Comparison of ENCODE assay signal across 22 cellular contexts in the genomic region with DNA sequence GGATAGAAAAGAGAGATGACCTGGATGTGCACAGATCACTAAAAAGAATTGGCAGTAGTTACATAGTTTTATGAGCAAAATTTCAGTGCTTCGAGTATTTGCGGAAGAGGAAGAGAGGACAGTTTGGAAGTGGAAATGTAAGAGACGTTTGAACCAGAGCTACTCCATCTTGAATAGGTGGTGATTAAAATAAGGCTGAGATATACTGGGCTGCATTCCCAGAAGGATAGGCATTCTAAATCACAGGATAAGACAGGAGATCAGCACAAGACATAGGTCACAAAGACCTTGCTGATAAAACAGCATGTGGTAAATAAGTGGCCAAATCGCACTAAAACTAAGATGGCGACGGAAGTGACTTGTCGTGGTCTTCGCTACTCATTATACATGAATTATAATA.
DNase-seq lines count a peak whose midpoint lies in the region; ATAC-seq, FAIRE-seq and TF ChIP-seq lines count a peak whose summit lies in the region.
"Had no signal": no experiment of that assay in that cellular context is flagged by ENCODE, and none has a peak within 500 bp of the region (broad histone marks: within the 10 kb centered on the region; RNA-seq: fewer than 3 reads in every experiment).

No MANE protein-coding gene starts in this region.

- TF ChIP-seq EP300 in K562 (IDR thresholded peaks at IDR 0.05; ENCODE audit: low read length) = no peak

- TF ChIP-seq CTCF in OCI-LY7 (conservative IDR thresholded peaks at IDR 0.05; ENCODE audit: low read length) (no peak), K562 (IDR thresholded peaks at IDR 0.05 in 2 of 3, conservative IDR thresholded peaks at IDR 0.05 in 1 of 3; ENCODE audit: insufficient read depth in 2 of 3, low read depth in 1 of 3, low read length in 3 of 3) (no peak)

- peak overlapping the region; percentile 60 for H2AFZ ChIP-seq in ACC112 (ENCODE audit: low read length, unreplicated experiment)
- peak overlapping the region; percentile 65 for H2AFZ ChIP-seq in GM23248
- H2AFZ ChIP-seq in OCI-LY7 (ENCODE audit: low read length) = peak overlapping the region; percentile 36; the same call in 1 of the 2 replicates
- H2AFZ ChIP-seq in K562 (ENCODE audit: low read depth, low read length) = peak overlapping the region; percentile 30; the same call in 1 of the 2 replicates

- ATAC-seq in K562 = no peak
- ATAC-seq in activated T-cell treated with anti-CD3 and anti-CD28 coated beads, Interleukin-2, amount 50 U/mL, for 72 hours (replicated peaks in 1 of 2) = no peak
- no peak for ATAC-seq in GM21786 (IDR thresholded peaks at IDR 0.05; ENCODE audit: unreplicated experiment)
- ATAC-seq: GM12878 had no signal

- peaks cover 3 to 6% of the 10 kb centered on the region in 2 donors for H3K9me3 Mint-ChIP-seq in activated T-cell treated with anti-CD3 and anti-CD28 coated beads, Interleukin-2, amount 50 U/mL, for 72 hours
- H3K9me3 Mint-ChIP-seq: CD4-positive, alpha-beta T cell; HFFc6 had no signal

- in situ Hi-C loops in GM23248 (cut with MboI) = no loop called here
- in situ Hi-C loops in K562 (cut with MboI) = no loop called here

- DNase-seq in GM23248 (no peak), OCI-LY7 (ENCODE audit: low spot score) (no peak), K562 (ENCODE audit: extremely low read depth in 1 of 4, low spot score in 3 of 4) (no peak), posterior vena cava (ENCODE audit: low spot score) (no peak), NCI-H187 treated with DMSO at 0.1 percent for 48 hours (lab: John Stamatoyannopoulos, UW) (no peak)
- no peak for DNase-seq in activated T-cell treated with anti-CD3 and anti-CD28 coated beads, Interleukin-2, amount 50 U/mL, for 72 hours
- DNase-seq: AML-193; BE2C; CD4-positive, alpha-beta T cell; CD8-positive, alpha-beta memory T cell; DMS53; EL; GDM1; GOT3; HFFc6 had no signal

- H3K9me1 ChIP-seq in K562 (ENCODE audit: control insufficient read depth, insufficient read depth, low read length) = no peaks in the 10 kb centered on the region

- H3K9me3 ChIP-seq in GM23248 (ENCODE audit: low read depth) = no peaks in the 10 kb centered on the region
- H3K9me3 ChIP-seq in OCI-LY7 (ENCODE audit: low read length) = no peaks in the 10 kb centered on the region
- no peaks in the 10 kb centered on the region for H3K9me3 ChIP-seq in K562 (replicated peaks; ENCODE audit: control insufficient read depth, insufficient read depth, low read depth, low read length)
- H3K9me3 ChIP-seq: BE2C, HAP-1 had no signal

- H3K36me3 ChIP-seq in ACC112 (ENCODE audit: insufficient read depth, low read length) (no peaks in the 10 kb centered on the region), GM23248 (ENCODE audit: low read depth) (no peaks in the 10 kb centered on the region), OCI-LY7 (ENCODE audit: insufficient read depth, low read length) (no peaks in the 10 kb centered on the region), K562 (ENCODE audit: control insufficient read depth, insufficient read depth, low read length) (no peaks in the 10 kb centered on the region)
- H3K36me3 ChIP-seq: BE2C; BLaER1 treated with 17β-estradiol and CSF1 and Interleukin-3, amounts not matched to agents 10 nM and 100 nM; HAP-1 had no signal

- H3K27me3 ChIP-seq in ACC112 (ENCODE audit: insufficient read depth, low read length) (no peaks in the 10 kb centered on the region), GM23248 (replicated peaks; ENCODE audit: insufficient read depth) (no peaks in the 10 kb centered on the region), K562 (ENCODE audit: control insufficient read depth in 2 of 2, insufficient read depth in 2 of 2, low read length in 2 of 2) (no peaks in the 10 kb centered on the region)
- H3K27me3 ChIP-seq: BE2C; BLaER1 treated with 17β-estradiol and CSF1 and Interleukin-3, amounts not matched to agents 10 nM and 100 nM had no signal

- no peak for TF ChIP-seq POLR2A in K562 (conservative IDR thresholded peaks at IDR 0.05)

- no peak for FAIRE-seq in K562 (lab: Jason Lieb, UNC)
- FAIRE-seq: GM12878, GM19239 had no signal

- peak overlapping the region; percentile 62 for H3K4me3 ChIP-seq in ACC112 (ENCODE audit: low read depth, low read length)
- H3K4me3 ChIP-seq in GM23248 = peak overlapping the region; percentile 62
- H3K4me3 ChIP-seq in OCI-LY7 (ENCODE audit: low read depth, low read length, poor library complexity, severe bottlenecking) = no peak overlapping the region
- no peak overlapping the region for H3K4me3 ChIP-seq in K562
- H3K4me3 ChIP-seq: BLaER1 treated with 17β-estradiol and CSF1 and Interleukin-3, amounts not matched to agents 10 nM and 100 nM; GM12878; HAP-1 had no signal

- intact Hi-C loops in OCI-LY7 (cut with micrococcal nuclease; ENCODE audit: unreplicated experiment) (no loop called here), K562 (cut with micrococcal nuclease) (no loop called here), posterior vena cava (cut with DNase I) (no loop called here)

- WGBS in GM23248 (ENCODE audit: low coverage in 1 of 2, low lambda C conversion rate in 2 of 2, missing lambda C conversion rate in 2 of 2), 2 experiments = 66 to 68% methylated on average over 8 of the region's 8 CpGs
- 20% methylated on average over 8 of the region's 8 CpGs for WGBS in K562 (ENCODE audit: insufficient coverage, low coverage, missing lambda C conversion rate)

- peaks cover 6% of the 10 kb centered on the region for H3K4me1 ChIP-seq in ACC112 (ENCODE audit: control insufficient read depth, insufficient read depth, low read length, unreplicated experiment)
- H3K4me1 ChIP-seq in GM23248 (ENCODE audit: insufficient read depth) = no peaks in the 10 kb centered on the region; the same call in 1 of the 2 replicates
- H3K4me1 ChIP-seq in OCI-LY7 (ENCODE audit: insufficient read depth, low read length, poor library complexity, severe bottlenecking) = no peaks in the 10 kb centered on the region
- peaks cover 0 to 4% of the 10 kb centered on the region in 2 experiments; a peak in 1 of 5 replicates for H3K4me1 ChIP-seq in K562 (replicated peaks in 1 of 2; ENCODE audit: control insufficient read depth in 2 of 2, insufficient read depth in 2 of 2, low read length in 2 of 2)
- H3K4me1 ChIP-seq: BE2C; BLaER1 treated with 17β-estradiol and CSF1 and Interleukin-3, amounts not matched to agents 10 nM and 100 nM; HAP-1 had no signal

- H3K4me2 ChIP-seq in GM23248 (ENCODE audit: unreplicated experiment) = peak overlapping the region; percentile 73
- H3K4me2 ChIP-seq in OCI-LY7 (ENCODE audit: low read length) = no peak overlapping the region
- H3K4me2 ChIP-seq in K562 (ENCODE audit: insufficient read depth, low read length) = peak overlapping the region; percentile 29
- H3K4me2 ChIP-seq: BLaER1 treated with 17β-estradiol and CSF1 and Interleukin-3, amounts not matched to agents 10 nM and 100 nM had no signal

- CTCF ChIA-PET in OCI-LY7 (lab: Charles Lee; ENCODE audit: unreplicated experiment) (no interaction called here), K562 (lab: Yijun Ruan, JAX; ENCODE audit: low intra/inter-chr PET ratio) (interaction anchor here (0.6 kb wide), 1 partner anchor 1618 kb away, joined by 3 read pairs; no protein-coding TSS in a partner anchor)

- no peaks in the 10 kb centered on the region for H3K27me3 Mint-ChIP-seq in activated T-cell treated with anti-CD3 and anti-CD28 coated beads, Interleukin-2, amount 50 U/mL, for 72 hours (ENCODE audit: low read depth)
- H3K27me3 Mint-ChIP-seq: CD4-positive, alpha-beta T cell; CD8-positive, alpha-beta memory T cell had no signal

- BruUV-seq in OCI-LY7 (replicated peaks; lab: Mats Ljungman, UMichigan) (no TSS peak), K562 (replicated peaks; lab: Mats Ljungman, UMichigan) (no TSS peak)

- H3F3A ChIP-seq in GM23248 (ENCODE audit: insufficient read depth) = no peaks in the 10 kb centered on the region

- no peaks in the 10 kb centered on the region for H3K79me2 ChIP-seq in ACC112 (ENCODE audit: control insufficient read depth, insufficient read depth, low read length, unreplicated experiment)
- no peaks in the 10 kb centered on the region for H3K79me2 ChIP-seq in GM23248 (ENCODE audit: insufficient read depth)
- no peaks in the 10 kb centered on the region for H3K79me2 ChIP-seq in OCI-LY7 (ENCODE audit: insufficient read depth, low read depth, low read length)
- no peaks in the 10 kb centered on the region for H3K79me2 ChIP-seq in K562 (ENCODE audit: control insufficient read depth, insufficient read depth, low read length)

- H3K4me3 Mint-ChIP-seq in activated T-cell treated with anti-CD3 and anti-CD28 coated beads, Interleukin-2, amount 50 U/mL, for 72 hours = no peak overlapping the region
- H3K4me3 Mint-ChIP-seq: CD14-positive monocyte; CD4-positive, alpha-beta T cell; CD8-positive, alpha-beta memory T cell; HFFc6 had no signal

- H3K36me3 Mint-ChIP-seq in activated T-cell treated with anti-CD3 and anti-CD28 coated beads, Interleukin-2, amount 50 U/mL, for 72 hours (ENCODE audit: insufficient read depth in 2 of 2) = no peaks in the 10 kb centered on the region
- H3K36me3 Mint-ChIP-seq: CD14-positive monocyte had no signal

- no peak for TF ChIP-seq RAD21 in K562 (CRISPR knock-in tag; conservative IDR thresholded peaks at IDR 0.05 in 1 of 2, IDR thresholded peaks at IDR 0.05 in 1 of 2)

- POLR2A ChIA-PET in OCI-LY7 (lab: Charles Lee) (no interaction called here), K562 (lab: Yijun Ruan, JAX) (no interaction called here)

- no peaks in the 10 kb centered on the region for H3K4me1 Mint-ChIP-seq in activated T-cell treated with anti-CD3 and anti-CD28 coated beads, Interleukin-2, amount 50 U/mL, for 72 hours (ENCODE audit: low read depth)
- H3K4me1 Mint-ChIP-seq: CD14-positive monocyte; CD8-positive, alpha-beta memory T cell had no signal

- H3K9ac ChIP-seq in GM23248 = no peak overlapping the region
- no peak overlapping the region for H3K9ac ChIP-seq in K562 (ENCODE audit: insufficient read depth in 1 of 2, low read depth in 2 of 2, low read length in 2 of 2)
- H3K9ac ChIP-seq: BLaER1 treated with 17β-estradiol and CSF1 and Interleukin-3, amounts not matched to agents 10 nM and 100 nM had no signal

- H3K27ac ChIP-seq in ACC112 (ENCODE audit: low read depth, low read length) = no peak overlapping the region
- H3K27ac ChIP-seq in GM23248 = no peak overlapping the region
- H3K27ac ChIP-seq in OCI-LY7 (ENCODE audit: low read depth, low read length, poor library complexity, severe bottlenecking) = no peak overlapping the region
- H3K27ac ChIP-seq in K562 (ENCODE audit: extremely low read depth, low read depth, low read length) = no peak overlapping the region
- H3K27ac ChIP-seq: BLaER1 treated with 17β-estradiol and CSF1 and Interleukin-3, amounts not matched to agents 10 nM and 100 nM had no signal

- H3K9me2 ChIP-seq in GM23248 (ENCODE audit: insufficient read depth) = no peaks in the 10 kb centered on the region
- H3K9me2 ChIP-seq in OCI-LY7 (ENCODE audit: insufficient read depth, low read length) = no peaks in the 10 kb centered on the region

- H4K20me1 ChIP-seq in GM23248 (ENCODE audit: insufficient read depth) = no peaks in the 10 kb centered on the region
- no peaks in the 10 kb centered on the region for H4K20me1 ChIP-seq in OCI-LY7 (ENCODE audit: insufficient read depth, low read length)
- no peaks in the 10 kb centered on the region for H4K20me1 ChIP-seq in K562 (replicated peaks; ENCODE audit: control insufficient read depth, insufficient read depth, low read length)
- H4K20me1 ChIP-seq: BLaER1 treated with 17β-estradiol and CSF1 and Interleukin-3, amounts not matched to agents 10 nM and 100 nM had no signal

- no peak overlapping the region for H3K27ac Mint-ChIP-seq in activated T-cell treated with anti-CD3 and anti-CD28 coated beads, Interleukin-2, amount 50 U/mL, for 72 hours
- H3K27ac Mint-ChIP-seq: CD14-positive monocyte; CD4-positive, alpha-beta T cell; CD8-positive, alpha-beta memory T cell; HFFc6 had no signal

Comparison
In these comparisons a context has a peak if more than half of its experiments do, and no peak if none do; other contexts are left out.
1. H3K4me3 ChIP-seq: peak in ACC112 (single experiment) and GM23248 (single experiment); none in OCI-LY7 (single experiment) and K562 (single experiment).
2. Peak in every context shown above with its lines, with median percentiles within 50 percentile points of each other: H2AFZ ChIP-seq.